Comparison of ENCODE assay signal across 8 cellular contexts in the genomic region with DNA sequence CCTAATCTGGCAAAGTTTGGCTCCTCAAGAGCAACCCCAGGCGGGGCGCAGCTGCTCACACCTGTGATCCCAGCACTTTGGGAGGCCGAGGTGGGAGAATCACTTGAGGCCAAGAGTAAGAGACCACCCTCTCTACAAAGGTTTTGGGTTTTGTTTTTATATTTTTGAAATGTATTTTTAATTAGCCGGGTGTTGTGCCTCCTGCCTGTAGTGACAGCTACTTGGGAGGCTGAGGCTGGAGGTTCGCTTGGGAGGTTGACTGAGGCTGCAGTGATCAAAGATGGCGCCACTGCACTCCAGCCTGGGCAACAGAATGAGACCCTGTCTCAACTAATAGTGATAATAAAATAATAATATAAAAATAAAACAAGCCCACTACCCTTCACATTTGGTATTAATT. TPM values are rescaled to one million over a fixed set of nuclear protein-coding genes. Genes with fewer than 3 reads are reported as not detected.
DNase-seq lines count a peak whose midpoint lies in the region; ATAC-seq and TF ChIP-seq lines count a peak whose summit lies in the region.

No MANE protein-coding gene starts in this region.

- H3K4me3 ChIP-seq in heart right ventricle (peak overlapping the region in 9 of 10 donors; percentile 58 to 85 (median 69)), brain microvascular endothelial cell (ENCODE audit: low read depth, low read length) (peak overlapping the region; percentile 65), mesodermal cell (ENCODE audit: extremely low read depth, insufficient read depth, low read length, poor library complexity, severe bottlenecking) (peak overlapping the region; percentile 39), uterus (peak overlapping the region; percentile 55 to 59)

- H3K27me3 ChIP-seq in heart right ventricle = no peaks in the 10 kb centered on the region
- no peaks in the 10 kb centered on the region for H3K27me3 ChIP-seq in brain microvascular endothelial cell (replicated peaks)
- no peaks in the 10 kb centered on the region for H3K27me3 ChIP-seq in uterus

- in situ Hi-C loops in brain microvascular endothelial cell (cut with HindIII; ENCODE audit: low pct_ligation_motif_present, low sequenced_read_pairs) (no loop called here), GM13977 (cut with MboI; ENCODE audit: low pct_unique_long_range_greater_than_20kb, low sequenced_read_pairs, unreplicated experiment) (no loop called here)

- ATAC-seq in heart right ventricle (no peak), left cardiac atrium (no peak), GM19035 (IDR thresholded peaks at IDR 0.05; ENCODE audit: unreplicated experiment) (no peak)

- TF ChIP-seq CTCF in heart right ventricle (IDR thresholded peaks at IDR 0.05) (no peak), brain microvascular endothelial cell (IDR thresholded peaks at IDR 0.05; ENCODE audit: low read depth, low read length, missing control alignments) (no peak), uterus (IDR thresholded peaks at IDR 0.05) (no peak), GM13977 (IDR thresholded peaks at IDR 0.05; ENCODE audit: extremely low read depth, insufficient read depth, missing control alignments) (no peak)

- H3K36me3 ChIP-seq in heart right ventricle = no peaks in the 10 kb centered on the region
- H3K36me3 ChIP-seq in brain microvascular endothelial cell (replicated peaks) = no peaks in the 10 kb centered on the region
- H3K36me3 ChIP-seq in mesodermal cell (ENCODE audit: control insufficient read depth, insufficient read depth, low read length) = no peaks in the 10 kb centered on the region
- H3K36me3 ChIP-seq in uterus = no peaks in the 10 kb centered on the region

- intact Hi-C loops in heart right ventricle (cut with DNase I) = loop anchor here in 6 of 10 donors (5.0 to 10.0 kb wide), 7 partner anchors 42 to 133 kb away; a partner anchor contains a TSS
- intact Hi-C loops in left cardiac atrium (cut with DNase I) = loop anchor here in 1 of 2 donors (5.0 kb wide), 1 partner anchor 128 kb away; a partner anchor contains a TSS
- intact Hi-C loops in uterus (cut with DNase I; ENCODE audit: low total_unique reads) = no loop called here

- H3K9me3 ChIP-seq in heart right ventricle = no peaks in the 10 kb centered on the region
- no peaks in the 10 kb centered on the region for H3K9me3 ChIP-seq in mesodermal cell (ENCODE audit: control insufficient read depth, low read length)
- no peaks in the 10 kb centered on the region for H3K9me3 ChIP-seq in uterus

- DNase-seq in heart right ventricle (no peak), left cardiac atrium (no peak), brain microvascular endothelial cell (no peak), uterus (no peak), GM13977 (ENCODE audit: low spot score) (no peak), A172 (ENCODE audit: low spot score) (no peak)

- 64 to 65% methylated on average over 6 of the region's 6 CpGs for WGBS in heart right ventricle, 2 donors
- WGBS in mesodermal cell (ENCODE audit: insufficient coverage in 2 of 2), 2 experiments = 94 to 97% methylated on average over 4 of the region's 6 CpGs

- H3K4me1 ChIP-seq in heart right ventricle (peaks cover 14 to 45% (median 33%) of the 10 kb centered on the region in 9 donors), mesodermal cell (ENCODE audit: control insufficient read depth, insufficient read depth, low read length, poor library complexity, severe bottlenecking) (peaks cover 21% of the 10 kb centered on the region), uterus (peaks cover 3 to 7% of the 10 kb centered on the region in 2 donors)

- H3K27ac ChIP-seq in heart right ventricle (peak overlapping the region; percentile 68 to 94 (median 85)), brain microvascular endothelial cell (no peak overlapping the region), mesodermal cell (ENCODE audit: low read depth, low read length, severe bottlenecking) (peak overlapping the region; percentile 72), uterus (peak overlapping the region; percentile 88 to 89)

- TF ChIP-seq POLR2A in uterus (IDR thresholded peaks at IDR 0.05) = no peak

RNA-seq across cellular contexts. Expression of a gene that starts 0.8 kb away (rescaled TPM):
- 10 to 100 TPM; 59.0 to 84.8 (median 67.1) TPM for total RNA-seq in heart right ventricle
- polyA plus RNA-seq in heart right ventricle = 10 to 100 TPM; 22.2 to 24.9 TPM
- 10 to 100 TPM; 56.0 to 69.1 TPM for total RNA-seq in left cardiac atrium
- polyA plus RNA-seq in mesodermal cell (2013, experiment 1 of 2) = 84.9 TPM
- 73.0 TPM for polyA plus RNA-seq in mesodermal cell (2013, experiment 2 of 2)
- total RNA-seq in uterus = 100 to 1,000 TPM in 2 of 4 donors, 10 to 100 TPM in 2; 20.9 to 223 (median 122) TPM
- total RNA-seq in A172 (2014; rRNA removed; shearing (Covaris generic)) = 49.8 and 62.1 TPM in 2 replicates
